Comparison of ENCODE assay signal across 13 cellular contexts in the genomic region with DNA sequence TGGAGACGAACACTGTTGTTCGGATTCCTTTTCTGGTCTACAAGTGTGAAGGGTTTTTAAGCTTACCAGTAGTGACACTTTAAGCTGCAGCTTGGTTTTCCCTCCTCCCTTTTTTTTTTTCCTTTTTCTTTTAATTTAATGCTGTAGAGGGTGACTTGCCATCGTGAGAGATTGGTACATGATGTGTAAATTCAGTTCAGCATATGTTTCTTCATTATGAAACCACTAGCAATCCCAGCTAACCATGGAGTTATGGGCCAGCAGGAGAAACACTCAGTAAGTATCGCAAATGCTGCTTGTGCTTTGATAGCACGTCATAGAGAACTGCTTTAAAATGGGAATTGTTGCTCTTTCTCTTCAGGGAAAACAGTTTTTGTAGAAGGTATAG.
DNase-seq lines count a peak whose midpoint lies in the region; ATAC-seq and TF ChIP-seq lines count a peak whose summit lies in the region.
"Had no signal": no experiment of that assay in that cellular context is flagged by ENCODE, and none has a peak within 500 bp of the region (broad histone marks: within the 10 kb centered on the region; RNA-seq: fewer than 3 reads in every experiment).

No MANE protein-coding gene starts in this region.

- ATAC-seq in HG03520 (IDR thresholded peaks at IDR 0.05; ENCODE audit: unreplicated experiment) (peak; percentile 7), HG03571 (IDR thresholded peaks at IDR 0.05; ENCODE audit: unreplicated experiment) (no peak), GM19397 (IDR thresholded peaks at IDR 0.05; ENCODE audit: unreplicated experiment) (no peak)
- ATAC-seq: K562 had no signal

- TF ChIP-seq CTCF in tibial artery (IDR thresholded peaks at IDR 0.05) = no peak

- H3K27me3 ChIP-seq in endocrine pancreas (ENCODE audit: control insufficient read depth, insufficient read depth, low read length) (no peaks in the 10 kb centered on the region), tibial artery (no peaks in the 10 kb centered on the region)
- H3K27me3 ChIP-seq: stomach had no signal

- H3K4me3 ChIP-seq in endocrine pancreas (ENCODE audit: control insufficient read depth, insufficient read depth, low read length) (peak overlapping the region; percentile 74), tibial artery (peak overlapping the region; percentile 34 to 38)
- H3K4me3 ChIP-seq: K562 had no signal

- peaks cover 9% of the 10 kb centered on the region for H3K4me1 ChIP-seq in endocrine pancreas (ENCODE audit: control insufficient read depth, insufficient read depth, low read length)
- H3K4me1 ChIP-seq in tibial artery = peaks cover 0 to 54% (median 11%) of the 10 kb centered on the region in 4 donors

- intact Hi-C loops in tibial artery (cut with DNase I; ENCODE audit: low total_unique reads) = no loop called here

- DNase-seq in medulla oblongata (ENCODE audit: extremely low spot score) (peak; percentile 75), tibial artery (no peak), RKO (ENCODE audit: low spot score) (no peak)
- DNase-seq: activated T-cell treated with anti-CD3 and anti-CD28 coated beads, Interleukin-2, amount 50 U/mL, for 24 hours; DMS153; NCI-H2107; stomach had no signal

- H3K27ac ChIP-seq in tibial artery = peak overlapping the region; percentile 58 to 68
- H3K27ac ChIP-seq: RWPE1 had no signal

- H3K9me3 ChIP-seq in endocrine pancreas (ENCODE audit: control insufficient read depth, low read length) (no peaks in the 10 kb centered on the region), tibial artery (no peaks in the 10 kb centered on the region)
- H3K9me3 ChIP-seq: stomach had no signal

- H3K36me3 ChIP-seq in endocrine pancreas (ENCODE audit: control insufficient read depth, insufficient read depth, low read length) (no peaks in the 10 kb centered on the region), tibial artery (no peaks in the 10 kb centered on the region)
- H3K36me3 ChIP-seq: stomach had no signal

- H3K9ac ChIP-seq in endocrine pancreas (ENCODE audit: control insufficient read depth, insufficient read depth, low read length) = no peak overlapping the region
